16 cellular contexts compared by ENCODE assay signal in the genomic region with DNA sequence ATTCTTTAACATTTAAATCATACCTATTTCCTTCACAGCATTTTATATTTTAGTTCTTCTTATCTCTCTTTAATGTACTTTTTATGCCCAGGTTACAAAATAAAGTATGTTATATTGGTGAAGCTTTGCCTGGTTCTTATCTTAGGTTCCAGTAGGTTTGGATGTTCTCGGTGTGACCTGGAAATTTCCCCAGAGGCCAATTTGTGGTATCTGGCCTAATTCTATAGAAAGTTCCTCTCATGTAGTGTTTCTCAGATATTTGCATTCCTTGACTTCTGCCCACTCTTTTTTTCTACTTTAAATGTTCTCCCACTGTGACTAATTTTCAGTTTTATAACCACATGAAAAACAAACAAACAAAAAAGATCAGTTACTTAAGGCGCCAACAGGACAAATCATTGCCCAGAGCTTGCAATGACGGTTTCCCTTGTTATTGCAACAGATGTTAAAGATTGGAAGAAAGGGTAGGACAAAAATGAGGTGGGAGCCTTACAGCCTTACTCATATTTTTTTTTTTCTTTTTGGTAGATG. TPM values are rescaled to one million over a fixed set of nuclear protein-coding genes. Genes with fewer than 3 reads are reported as not detected.
DNase-seq lines count a peak whose midpoint lies in the region; ATAC-seq, FAIRE-seq and TF ChIP-seq lines count a peak whose summit lies in the region.
"Had no signal": no experiment of that assay in that cellular context is flagged by ENCODE, and none has a peak within 500 bp of the region (broad histone marks: within the 10 kb centered on the region; RNA-seq: fewer than 3 reads in every experiment).

No MANE protein-coding gene starts in this region.

- H3K4me3 ChIP-seq in breast epithelium = no peak overlapping the region
- H3K4me3 ChIP-seq: BLaER1 treated with 17β-estradiol and CSF1 and Interleukin-3, amounts not matched to agents 10 nM and 100 nM; HAP-1 had no signal

- H3K27ac Mint-ChIP-seq in MCF 10A (ENCODE audit: low read depth, unreplicated experiment) = no peak overlapping the region
- H3K27ac Mint-ChIP-seq in activated T-cell treated with anti-CD3 and anti-CD28 coated beads, Interleukin-2, amount 50 U/mL, for 24 hours = no peak overlapping the region
- H3K27ac Mint-ChIP-seq: CD4-positive, CD25-positive, alpha-beta regulatory T cell; HFFc6 had no signal

- H3K36me3 ChIP-seq in breast epithelium = no peaks in the 10 kb centered on the region
- H3K36me3 ChIP-seq: BLaER1 treated with 17β-estradiol and CSF1 and Interleukin-3, amounts not matched to agents 10 nM and 100 nM; HAP-1 had no signal

- no peak for TF ChIP-seq POLR2A in breast epithelium (IDR thresholded peaks at IDR 0.05)

- POLR2A ChIA-PET in MCF 10A (lab: Yijun Ruan, JAX) = interaction anchor here (0.7 kb wide), 1 partner anchor 9 kb away, joined by 3 read pairs; no protein-coding TSS in a partner anchor

- ATAC-seq in GM18517 (IDR thresholded peaks at IDR 0.05; ENCODE audit: unreplicated experiment) = no peak

- H3K36me3 Mint-ChIP-seq in MCF 10A (ENCODE audit: insufficient read depth, unreplicated experiment) = no peaks in the 10 kb centered on the region
- no peaks in the 10 kb centered on the region for H3K36me3 Mint-ChIP-seq in activated T-cell treated with anti-CD3 and anti-CD28 coated beads, Interleukin-2, amount 50 U/mL, for 24 hours (ENCODE audit: low read depth)
- H3K36me3 Mint-ChIP-seq: CD4-positive, CD25-positive, alpha-beta regulatory T cell had no signal

- BruUV-seq in MCF 10A (replicated peaks; lab: Mats Ljungman, UMichigan) = no TSS peak

- H3K27me3 Mint-ChIP-seq in MCF 10A (ENCODE audit: insufficient read depth, unreplicated experiment) = no peaks in the 10 kb centered on the region
- peaks cover 3% of the 10 kb centered on the region for H3K27me3 Mint-ChIP-seq in activated T-cell treated with anti-CD3 and anti-CD28 coated beads, Interleukin-2, amount 50 U/mL, for 24 hours
- H3K27me3 Mint-ChIP-seq: CD4-positive, CD25-positive, alpha-beta regulatory T cell had no signal

- CTCF ChIA-PET in MCF 10A (lab: Yijun Ruan, JAX) = interaction anchor here (0.6 to 1.2 kb wide), 2 partner anchors 17 to 163 kb away, joined by 5 to 9 read pairs; no protein-coding TSS in a partner anchor

- no peaks in the 10 kb centered on the region for H3K27me3 ChIP-seq in breast epithelium
- H3K27me3 ChIP-seq: BLaER1 treated with 17β-estradiol and CSF1 and Interleukin-3, amounts not matched to agents 10 nM and 100 nM had no signal

- TF ChIP-seq CTCF in MCF 10A (IDR thresholded peaks at IDR 0.05; ENCODE audit: unreplicated experiment) (no peak), breast epithelium (IDR thresholded peaks at IDR 0.05) (no peak), D721Med (IDR thresholded peaks at IDR 0.05; ENCODE audit: insufficient read depth, missing control alignments) (no peak)

- no peaks in the 10 kb centered on the region for H3K4me1 Mint-ChIP-seq in MCF 10A (ENCODE audit: insufficient read depth, unreplicated experiment)
- no peaks in the 10 kb centered on the region for H3K4me1 Mint-ChIP-seq in activated T-cell treated with anti-CD3 and anti-CD28 coated beads, Interleukin-2, amount 50 U/mL, for 24 hours (ENCODE audit: low read depth)
- H3K4me1 Mint-ChIP-seq: CD4-positive, CD25-positive, alpha-beta regulatory T cell had no signal

- no peaks in the 10 kb centered on the region for H3K4me1 ChIP-seq in breast epithelium
- H3K4me1 ChIP-seq: BLaER1 treated with 17β-estradiol and CSF1 and Interleukin-3, amounts not matched to agents 10 nM and 100 nM; HAP-1 had no signal

- FAIRE-seq in D721Med (lab: Jason Lieb, UNC) = no peak

- H3K4me3 Mint-ChIP-seq in MCF 10A (ENCODE audit: unreplicated experiment) = no peak overlapping the region
- H3K4me3 Mint-ChIP-seq in activated T-cell treated with anti-CD3 and anti-CD28 coated beads, Interleukin-2, amount 50 U/mL, for 24 hours = no peak overlapping the region
- H3K4me3 Mint-ChIP-seq: CD4-positive, CD25-positive, alpha-beta regulatory T cell; HFFc6 had no signal

- intact Hi-C loops in MCF 10A (cut with micrococcal nuclease) (no loop called here), breast epithelium (cut with DNase I; ENCODE audit: low total_unique reads) (no loop called here)

- DNase-seq in MCF 10A (ENCODE audit: unreplicated experiment) (peak; percentile 42), breast epithelium (ENCODE audit: low spot score in 2 of 2) (no peak), LHCN-M2 (ENCODE audit: low read depth) (peak; percentile 1), T1000 (lab: John Stamatoyannopoulos, UW) (peak; percentile 45), D721Med (ENCODE audit: insufficient read length, low spot score) (no peak)
- no peak for DNase-seq in activated T-cell treated with anti-CD3 and anti-CD28 coated beads, Interleukin-2, amount 50 U/mL, for 24 hours
- DNase-seq: 8988T; CD4-positive, CD25-positive, alpha-beta regulatory T cell; DMS 273 treated with DMSO at 0.1 percent for 48 hours; GF-D8; GOT3; HFFc6; KBM-7 had no signal

- H3K9me3 ChIP-seq in breast epithelium = no peaks in the 10 kb centered on the region
- H3K9me3 ChIP-seq: BLaER1 treated with 17β-estradiol and CSF1 and Interleukin-3, amounts not matched to agents 10 nM and 100 nM; HAP-1 had no signal

- H3K27ac ChIP-seq in breast epithelium = no peak overlapping the region
- H3K27ac ChIP-seq: BLaER1 treated with 17β-estradiol and CSF1 and Interleukin-3, amounts not matched to agents 10 nM and 100 nM had no signal

- no peaks in the 10 kb centered on the region for H3K9me3 Mint-ChIP-seq in MCF 10A (ENCODE audit: unreplicated experiment)
- H3K9me3 Mint-ChIP-seq in activated T-cell treated with anti-CD3 and anti-CD28 coated beads, Interleukin-2, amount 50 U/mL, for 24 hours = no peaks in the 10 kb centered on the region
- H3K9me3 Mint-ChIP-seq: HFFc6 had no signal

RNA-seq across cellular contexts. Expression of a gene that starts 41.2 kb away (rescaled TPM):
- 0.49 and 2.0 TPM in 2 replicates for total RNA-seq in MCF 10A (2022)
- 10 to 100 TPM in 2 of 3 donors, 1 to 10 TPM in 1; 2.2 to 15.4 (median 13.5) TPM for total RNA-seq in breast epithelium
- 0.90 and 1.6 TPM in 2 replicates for total RNA-seq in LHCN-M2 (2014; rRNA removed)
- 2.5 TPM for polyA plus RNA-seq in LHCN-M2 (2012)

Comparison
In these comparisons a context has a peak if more than half of its experiments do, and no peak if none do; other contexts are left out.
1. DNase-seq: peak in MCF 10A (single experiment), LHCN-M2 (single experiment) and T1000 (single experiment); none in breast epithelium (0 of 2), activated T-cell treated with anti-CD3 and anti-CD28 coated beads, Interleukin-2, amount 50 U/mL, for 24 hours (single experiment) and D721Med (single experiment).